Comparison of ENCODE assay signal across 2 cellular contexts in genomic region chr2:223084873-223085272, GRCh38.
TF ChIP-seq lines count a peak whose summit lies in the region.

No MANE protein-coding gene starts in this region.

TF ChIP-seq in GM23338, 12 proteins besides CTCF, POLR2A, EP300 and RAD21 (continued from another document):
- TF ChIP-seq REST (IDR thresholded peaks at IDR 0.05; ENCODE audit: unreplicated experiment) (no peak), ZNF331 (CRISPR knock-in tag; IDR thresholded peaks at IDR 0.05; ENCODE audit: low read depth) (no peak), EZH2 (IDR thresholded peaks at IDR 0.05; ENCODE audit: low read depth, unreplicated experiment) (no peak), JUNB (IDR thresholded peaks at IDR 0.05; ENCODE audit: unreplicated experiment) (no peak), ZNF462 (CRISPR knock-in tag; IDR thresholded peaks at IDR 0.05) (no peak), EZH2phosphoT487 (IDR thresholded peaks at IDR 0.05; ENCODE audit: unreplicated experiment) (no peak), NANOG (IDR thresholded peaks at IDR 0.05; ENCODE audit: borderline replicate concordance) (no peak)
TF ChIP-seq in GM23338: peak in this region for 0.

TF ChIP-seq in SK-N-SH, 30 proteins besides CTCF, POLR2A, EP300 and RAD21 (continued from another document):
- TF ChIP-seq PBX3 (IDR thresholded peaks at IDR 0.05) (peak; percentile 49; the same call in 1 of the 2 replicates), POLR2AphosphoS5 (IDR thresholded peaks at IDR 0.05; ENCODE audit: low read depth, low read length) (peak; percentile 45; the same call in 1 of the 2 replicates), GABPA (IDR thresholded peaks at IDR 0.05; ENCODE audit: low read depth) (no peak), FOSL2 (IDR thresholded peaks at IDR 0.05; ENCODE audit: borderline replicate concordance, low read depth) (peak; percentile 77; the same call in 1 of the 2 replicates), ELF1 (IDR thresholded peaks at IDR 0.05) (no peak), MEF2A (IDR thresholded peaks at IDR 0.05; ENCODE audit: borderline replicate concordance, low read depth) (no peak), NRF1 (IDR thresholded peaks at IDR 0.05; ENCODE audit: low read depth, low read length) (no peak), TCF12 (IDR thresholded peaks at IDR 0.05) (peak; percentile 91), JUND (IDR thresholded peaks at IDR 0.05) (peak; percentile 72), MXI1 (IDR thresholded peaks at IDR 0.05; ENCODE audit: low read depth, low read length) (no peak), CHD2 (IDR thresholded peaks at IDR 0.05; ENCODE audit: low read length, partially characterized antibody) (no peak), USF2 (IDR thresholded peaks at IDR 0.05; ENCODE audit: borderline replicate concordance, low read depth, low read length) (no peak), RFX5 (IDR thresholded peaks at IDR 0.05; ENCODE audit: low read length) (no peak), RCOR1 (IDR thresholded peaks at IDR 0.05; ENCODE audit: low read length) (no peak), NFIC (IDR thresholded peaks at IDR 0.05; ENCODE audit: borderline replicate concordance) (peak; percentile 79), ZBTB33 (IDR thresholded peaks at IDR 0.05; ENCODE audit: borderline replicate concordance, low read depth) (no peak), USF1 (IDR thresholded peaks at IDR 0.05; ENCODE audit: borderline replicate concordance, low read depth) (no peak), REST (IDR thresholded peaks at IDR 0.05; ENCODE audit: low read depth, low read length) (no peak), FOXJ3 (CRISPR knock-in tag; IDR thresholded peaks at IDR 0.05) (no peak), YY1 (IDR thresholded peaks at IDR 0.05; ENCODE audit: low read depth) (no peak), SMC3 (IDR thresholded peaks at IDR 0.05; ENCODE audit: low read depth, low read length) (no peak), GATA2 (CRISPR knock-in tag; IDR thresholded peaks at IDR 0.05) (peak; percentile 59)
